ENCODE assay signal across 8 cellular contexts in genomic region chr18:64809801-64810200, GRCh38.
"Had no signal": no experiment of that assay in that cellular context is flagged by ENCODE, and none has a peak within 500 bp of the region (broad histone marks: within the 10 kb centered on the region; RNA-seq: fewer than 3 reads in every experiment).

No MANE protein-coding gene starts in this region.

- DNase-seq: H7, HFFc6, IMR-90 had no signal

- H3K36me3 ChIP-seq: HAP-1 had no signal

- H3K4me3 Mint-ChIP-seq: GM23338, HFFc6 had no signal

- H3K27ac Mint-ChIP-seq: GM23338, HFFc6 had no signal

- H3K4me1 Mint-ChIP-seq: GM23338 had no signal

- H3K4me2 ChIP-seq: GM23338 had no signal

- H3K9me3 ChIP-seq: HAP-1 had no signal

- H3K4me3 ChIP-seq: GM23338, HAP-1, K562 had no signal

- ATAC-seq: GM23338, HCT116, K562 had no signal

- FAIRE-seq: HTR-8/SVneo, K562 had no signal
